Comparison of ENCODE assay signal across 10 cellular contexts in genomic region chr5:67315082-67315801, GRCh38.
DNase-seq lines count a peak whose midpoint lies in the region; ATAC-seq and TF ChIP-seq lines count a peak whose summit lies in the region.
"Had no signal": no experiment of that assay in that cellular context is flagged by ENCODE, and none has a peak within 500 bp of the region (broad histone marks: within the 10 kb centered on the region; RNA-seq: fewer than 3 reads in every experiment).

No MANE protein-coding gene starts in this region.

- H3K27me3 ChIP-seq in endodermal cell (ENCODE audit: control insufficient read depth, insufficient read depth, low read length, poor library complexity, severe bottlenecking): no peaks in the 10 kb centered on the region

- no peak overlapping the region for H3K4me3 ChIP-seq in endodermal cell (ENCODE audit: low read length)

- H3K4me1 Mint-ChIP-seq in endodermal cell (no peaks in the 10 kb centered on the region), memory B cell (peaks cover 11% of the 10 kb centered on the region)
- no peaks in the 10 kb centered on the region for H3K4me1 Mint-ChIP-seq in activated CD4-positive, alpha-beta T cell treated with anti-CD3 and anti-CD28 coated beads for 36 hours
- H3K4me1 Mint-ChIP-seq: activated CD4-positive, alpha-beta memory T cell treated with anti-CD3 and anti-CD28 coated beads, Interleukin-2, amount 10 ng/mL, durations not matched to agents 7 days and 5 days had no signal

- peak; percentile 92 for DNase-seq in A172 (ENCODE audit: low spot score)
- DNase-seq in NCI-H226: peak; percentile 90
- peak; percentile 52 for DNase-seq in endodermal cell
- no peak for DNase-seq in memory B cell (ENCODE audit: low spot score in 2 of 2)
- DNase-seq in effector CD8-positive, alpha-beta T cell (lab: John Stamatoyannopoulos, UW): no peak
- DNase-seq in activated CD4-positive, alpha-beta T cell treated with anti-CD3 and anti-CD28 coated beads for 36 hours: no peak
- no peak for DNase-seq in ecto neural progenitor cell (ENCODE audit: low spot score)
- DNase-seq: activated CD4-positive, alpha-beta memory T cell treated with anti-CD3 and anti-CD28 coated beads, Interleukin-2, amount 10 ng/mL, durations not matched to agents 7 days and 5 days; CD4-positive, CD25-positive, alpha-beta regulatory T cell had no signal

- H3K9ac ChIP-seq in endodermal cell (ENCODE audit: extremely low read depth, low read length, poor library complexity, severe bottlenecking): no peak overlapping the region

- no peaks in the 10 kb centered on the region for H3K4me1 ChIP-seq in endodermal cell (ENCODE audit: control insufficient read depth, insufficient read depth, low read length)

- POLR2A ChIA-PET in activated CD4-positive, alpha-beta T cell treated with anti-CD3 and anti-CD28 coated beads for 36 hours (lab: Charles Lee): no interaction called here

- peaks cover 9% of the 10 kb centered on the region for H3K9me3 Mint-ChIP-seq in endodermal cell
- H3K9me3 Mint-ChIP-seq in memory B cell: peaks cover 5% of the 10 kb centered on the region
- no peaks in the 10 kb centered on the region for H3K9me3 Mint-ChIP-seq in activated CD4-positive, alpha-beta T cell treated with anti-CD3 and anti-CD28 coated beads for 36 hours (ENCODE audit: low read depth)

- intact Hi-C loops in activated CD4-positive, alpha-beta T cell treated with anti-CD3 and anti-CD28 coated beads for 36 hours (cut with DNase I, micrococcal nuclease): no loop called here

- no peaks in the 10 kb centered on the region for H3K27me3 Mint-ChIP-seq in endodermal cell (ENCODE audit: insufficient read depth)
- peaks cover 2% of the 10 kb centered on the region for H3K27me3 Mint-ChIP-seq in memory B cell
- no peaks in the 10 kb centered on the region for H3K27me3 Mint-ChIP-seq in activated CD4-positive, alpha-beta T cell treated with anti-CD3 and anti-CD28 coated beads for 36 hours

- H3K36me3 Mint-ChIP-seq in endodermal cell (ENCODE audit: low read depth): no peaks in the 10 kb centered on the region
- peaks cover 2% of the 10 kb centered on the region for H3K36me3 Mint-ChIP-seq in memory B cell
- no peaks in the 10 kb centered on the region for H3K36me3 Mint-ChIP-seq in activated CD4-positive, alpha-beta T cell treated with anti-CD3 and anti-CD28 coated beads for 36 hours (ENCODE audit: low read depth)
- H3K36me3 Mint-ChIP-seq: CD4-positive, CD25-positive, alpha-beta regulatory T cell had no signal

- H3K9me3 ChIP-seq in endodermal cell (ENCODE audit: control insufficient read depth, low read length): peaks cover 8% of the 10 kb centered on the region

- no peak overlapping the region for H3K4me3 Mint-ChIP-seq in endodermal cell
- H3K4me3 Mint-ChIP-seq in memory B cell: peak overlapping the region; percentile 63
- no peak overlapping the region for H3K4me3 Mint-ChIP-seq in activated CD4-positive, alpha-beta T cell treated with anti-CD3 and anti-CD28 coated beads for 36 hours
- H3K4me3 Mint-ChIP-seq: activated CD4-positive, alpha-beta memory T cell treated with anti-CD3 and anti-CD28 coated beads, Interleukin-2, amount 10 ng/mL, durations not matched to agents 7 days and 5 days; CD4-positive, CD25-positive, alpha-beta regulatory T cell had no signal

- no peak for ATAC-seq in memory B cell (ENCODE audit: low read depth)
- ATAC-seq in HG02970 (IDR thresholded peaks at IDR 0.05; ENCODE audit: low FRiP score, unreplicated experiment): no peak
- no peak for ATAC-seq in activated CD4-positive, alpha-beta T cell treated with anti-CD3 and anti-CD28 coated beads for 36 hours

- no peaks in the 10 kb centered on the region for H3K36me3 ChIP-seq in endodermal cell (ENCODE audit: control insufficient read depth, insufficient read depth, low read length)

- WGBS in endodermal cell (ENCODE audit: insufficient coverage in 1 of 2, insufficient read length in 1 of 2), 2 experiments: 80 to 86% methylated on average over 2 to 5 of the region's 5 CpGs

- no peak overlapping the region for H3K27ac Mint-ChIP-seq in endodermal cell
- H3K27ac Mint-ChIP-seq in memory B cell: peak overlapping the region; percentile 81
- no peak overlapping the region for H3K27ac Mint-ChIP-seq in activated CD4-positive, alpha-beta T cell treated with anti-CD3 and anti-CD28 coated beads for 36 hours
- H3K27ac Mint-ChIP-seq: activated CD4-positive, alpha-beta memory T cell treated with anti-CD3 and anti-CD28 coated beads, Interleukin-2, amount 10 ng/mL, durations not matched to agents 7 days and 5 days had no signal

- CTCF ChIA-PET in activated CD4-positive, alpha-beta T cell treated with anti-CD3 and anti-CD28 coated beads for 36 hours (lab: Charles Lee): interaction anchor here (0.6 kb wide), 1 partner anchor 1432 kb away, joined by 4 read pairs; no protein-coding TSS in a partner anchor

- H3K27ac ChIP-seq in endodermal cell (ENCODE audit: low read depth, low read length): peak overlapping the region; percentile 44

- TF ChIP-seq CTCF in endodermal cell (conservative IDR thresholded peaks at IDR 0.05): no peak

Comparison
In these comparisons a context has a peak if more than half of its experiments do, and no peak if none do; other contexts are left out.
1. DNase-seq: peak in A172 (single experiment), NCI-H226 (single experiment) and endodermal cell (single experiment); none in memory B cell (0 of 2), effector CD8-positive, alpha-beta T cell (single experiment), activated CD4-positive, alpha-beta T cell treated with anti-CD3 and anti-CD28 coated beads for 36 hours (single experiment) and ecto neural progenitor cell (single experiment).